Comparison of ENCODE assay signal across 1 cellular context in the genomic region with DNA sequence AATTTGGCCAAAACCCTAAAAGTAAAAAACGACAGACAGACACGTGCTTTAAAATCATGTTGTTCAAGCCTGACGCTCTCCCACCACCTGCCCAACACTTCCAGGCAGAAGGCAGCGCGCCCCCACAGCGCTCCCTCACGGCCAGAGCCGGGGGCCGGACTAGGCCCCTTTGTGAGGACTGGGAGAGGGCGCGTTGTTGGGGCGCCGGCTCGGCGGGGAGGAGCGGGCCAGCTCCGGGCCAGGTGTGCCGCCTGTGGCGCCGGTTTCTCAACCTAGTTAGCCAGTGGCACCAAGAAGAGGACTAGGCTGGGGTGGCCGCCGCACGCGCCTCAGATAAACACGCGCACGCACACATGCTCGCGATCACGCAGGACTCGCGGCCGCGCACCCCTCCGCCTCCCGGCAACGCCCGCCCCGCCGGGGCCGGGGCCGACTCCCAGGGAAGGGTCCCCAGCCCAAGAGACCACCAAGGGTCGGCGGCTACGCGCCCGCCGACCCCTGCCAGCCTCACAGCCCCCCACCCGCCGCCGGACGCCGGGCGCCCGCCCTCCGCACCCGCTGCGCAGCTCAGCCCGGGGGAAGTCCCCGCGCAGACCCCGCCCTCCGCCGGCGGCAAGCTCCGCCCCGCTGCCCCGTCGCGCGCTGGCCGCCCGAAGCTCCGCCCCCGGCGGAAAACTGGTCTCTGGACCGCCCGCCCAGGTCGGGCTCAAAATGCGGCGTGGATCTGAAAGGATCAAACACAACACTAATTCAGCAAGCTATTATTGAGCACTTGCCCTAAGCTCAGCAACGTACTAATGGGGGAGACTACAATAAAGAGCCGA.
A peak's percentile ranks its signal among the peaks of the same experiment; 100 is the strongest.
TF ChIP-seq lines count a peak whose summit lies in the region.

A gene (minus strand): TSS at position 584 of the 824 bp plus-strand sequence.

TF ChIP-seq in GM12878, 131 proteins besides CTCF, POLR2A, EP300 and RAD21 (continued from another document):
- TF ChIP-seq RFX5 (IDR thresholded peaks at IDR 0.05; ENCODE audit: low read depth, low read length) (no peak), SREBF1 (IDR thresholded peaks at IDR 0.05; ENCODE audit: low read length) (no peak), LARP7 (IDR thresholded peaks at IDR 0.05) (no peak), POU2F2 (IDR thresholded peaks at IDR 0.05; ENCODE audit: borderline replicate concordance, low read depth, low read length) (no peak; the same call in 2 of the 3 replicates), TCF3 (IDR thresholded peaks at IDR 0.05; ENCODE audit: borderline replicate concordance, insufficient read depth, low read depth, low read length) (no peak), RBBP5 (conservative IDR thresholded peaks at IDR 0.05) (no peak), TAF1 (IDR thresholded peaks at IDR 0.05; ENCODE audit: borderline replicate concordance, low read depth, low read length) (peak; percentile 56; the same call in 1 of the 2 replicates), SMAD5 (IDR thresholded peaks at IDR 0.05; ENCODE audit: low read depth) (no peak), SMC3 (IDR thresholded peaks at IDR 0.05; ENCODE audit: borderline replicate concordance, low read length) (peak; percentile 17; the same call in 1 of the 2 replicates), TARDBP (IDR thresholded peaks at IDR 0.05; ENCODE audit: borderline replicate concordance) (no peak), NR2C1 (IDR thresholded peaks at IDR 0.05) (no peak), BCL11A (IDR thresholded peaks at IDR 0.05; ENCODE audit: low read depth, low read length) (no peak), TBL1XR1 (IDR thresholded peaks at IDR 0.05; ENCODE audit: low read depth, low read length) (no peak), STAT1 (conservative IDR thresholded peaks at IDR 0.05) (0 out of 2 replicates have a peak, but pooled peaks have one; percentile 50), BMI1 (IDR thresholded peaks at IDR 0.05; ENCODE audit: borderline replicate concordance) (no peak), FOXK2 (IDR thresholded peaks at IDR 0.05) (no peak), KAT2A (conservative IDR thresholded peaks at IDR 0.05; ENCODE audit: control insufficient read depth, low read depth, low read length) (no peak), TCF12 (IDR thresholded peaks at IDR 0.05; ENCODE audit: low read depth, low read length) (0 out of 2 replicates have a peak, but pooled peaks have one; percentile 17)
- TF ChIP-seq, protein P1, sequence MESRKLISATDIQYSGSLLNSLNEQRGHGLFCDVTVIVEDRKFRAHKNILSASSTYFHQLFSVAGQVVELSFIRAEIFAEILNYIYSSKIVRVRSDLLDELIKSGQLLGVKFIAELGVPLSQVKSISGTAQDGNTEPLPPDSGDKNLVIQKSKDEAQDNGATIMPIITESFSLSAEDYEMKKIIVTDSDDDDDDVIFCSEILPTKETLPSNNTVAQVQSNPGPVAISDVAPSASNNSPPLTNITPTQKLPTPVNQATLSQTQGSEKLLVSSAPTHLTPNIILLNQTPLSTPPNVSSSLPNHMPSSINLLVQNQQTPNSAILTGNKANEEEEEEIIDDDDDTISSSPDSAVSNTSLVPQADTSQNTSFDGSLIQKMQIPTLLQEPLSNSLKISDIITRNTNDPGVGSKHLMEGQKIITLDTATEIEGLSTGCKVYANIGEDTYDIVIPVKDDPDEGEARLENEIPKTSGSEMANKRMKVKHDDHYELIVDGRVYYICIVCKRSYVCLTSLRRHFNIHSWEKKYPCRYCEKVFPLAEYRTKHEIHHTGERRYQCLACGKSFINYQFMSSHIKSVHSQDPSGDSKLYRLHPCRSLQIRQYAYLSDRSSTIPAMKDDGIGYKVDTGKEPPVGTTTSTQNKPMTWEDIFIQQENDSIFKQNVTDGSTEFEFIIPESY (IDR thresholded peaks at IDR 0.05): no peak
- TF ChIP-seq, protein P2, sequence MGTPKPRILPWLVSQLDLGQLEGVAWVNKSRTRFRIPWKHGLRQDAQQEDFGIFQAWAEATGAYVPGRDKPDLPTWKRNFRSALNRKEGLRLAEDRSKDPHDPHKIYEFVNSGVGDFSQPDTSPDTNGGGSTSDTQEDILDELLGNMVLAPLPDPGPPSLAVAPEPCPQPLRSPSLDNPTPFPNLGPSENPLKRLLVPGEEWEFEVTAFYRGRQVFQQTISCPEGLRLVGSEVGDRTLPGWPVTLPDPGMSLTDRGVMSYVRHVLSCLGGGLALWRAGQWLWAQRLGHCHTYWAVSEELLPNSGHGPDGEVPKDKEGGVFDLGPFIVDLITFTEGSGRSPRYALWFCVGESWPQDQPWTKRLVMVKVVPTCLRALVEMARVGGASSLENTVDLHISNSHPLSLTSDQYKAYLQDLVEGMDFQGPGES (IDR thresholded peaks at IDR 0.05): no peak
- TF ChIP-seq, protein P3, sequence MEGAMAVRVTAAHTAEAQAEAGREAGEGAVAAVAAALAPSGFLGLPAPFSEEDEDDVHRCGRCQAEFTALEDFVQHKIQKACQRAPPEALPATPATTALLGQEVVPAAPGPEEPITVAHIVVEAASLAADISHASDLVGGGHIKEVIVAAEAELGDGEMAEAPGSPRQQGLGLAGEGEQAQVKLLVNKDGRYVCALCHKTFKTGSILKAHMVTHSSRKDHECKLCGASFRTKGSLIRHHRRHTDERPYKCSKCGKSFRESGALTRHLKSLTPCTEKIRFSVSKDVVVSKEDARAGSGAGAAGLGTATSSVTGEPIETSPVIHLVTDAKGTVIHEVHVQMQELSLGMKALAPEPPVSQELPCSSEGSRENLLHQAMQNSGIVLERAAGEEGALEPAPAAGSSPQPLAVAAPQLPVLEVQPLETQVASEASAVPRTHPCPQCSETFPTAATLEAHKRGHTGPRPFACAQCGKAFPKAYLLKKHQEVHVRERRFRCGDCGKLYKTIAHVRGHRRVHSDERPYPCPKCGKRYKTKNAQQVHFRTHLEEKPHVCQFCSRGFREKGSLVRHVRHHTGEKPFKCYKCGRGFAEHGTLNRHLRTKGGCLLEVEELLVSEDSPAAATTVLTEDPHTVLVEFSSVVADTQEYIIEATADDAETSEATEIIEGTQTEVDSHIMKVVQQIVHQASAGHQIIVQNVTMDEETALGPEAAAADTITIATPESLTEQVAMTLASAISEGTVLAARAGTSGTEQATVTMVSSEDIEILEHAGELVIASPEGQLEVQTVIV (IDR thresholded peaks at IDR 0.05; ENCODE audit: borderline replicate concordance, partially characterized antibody): no peak
- TF ChIP-seq, protein P4, sequence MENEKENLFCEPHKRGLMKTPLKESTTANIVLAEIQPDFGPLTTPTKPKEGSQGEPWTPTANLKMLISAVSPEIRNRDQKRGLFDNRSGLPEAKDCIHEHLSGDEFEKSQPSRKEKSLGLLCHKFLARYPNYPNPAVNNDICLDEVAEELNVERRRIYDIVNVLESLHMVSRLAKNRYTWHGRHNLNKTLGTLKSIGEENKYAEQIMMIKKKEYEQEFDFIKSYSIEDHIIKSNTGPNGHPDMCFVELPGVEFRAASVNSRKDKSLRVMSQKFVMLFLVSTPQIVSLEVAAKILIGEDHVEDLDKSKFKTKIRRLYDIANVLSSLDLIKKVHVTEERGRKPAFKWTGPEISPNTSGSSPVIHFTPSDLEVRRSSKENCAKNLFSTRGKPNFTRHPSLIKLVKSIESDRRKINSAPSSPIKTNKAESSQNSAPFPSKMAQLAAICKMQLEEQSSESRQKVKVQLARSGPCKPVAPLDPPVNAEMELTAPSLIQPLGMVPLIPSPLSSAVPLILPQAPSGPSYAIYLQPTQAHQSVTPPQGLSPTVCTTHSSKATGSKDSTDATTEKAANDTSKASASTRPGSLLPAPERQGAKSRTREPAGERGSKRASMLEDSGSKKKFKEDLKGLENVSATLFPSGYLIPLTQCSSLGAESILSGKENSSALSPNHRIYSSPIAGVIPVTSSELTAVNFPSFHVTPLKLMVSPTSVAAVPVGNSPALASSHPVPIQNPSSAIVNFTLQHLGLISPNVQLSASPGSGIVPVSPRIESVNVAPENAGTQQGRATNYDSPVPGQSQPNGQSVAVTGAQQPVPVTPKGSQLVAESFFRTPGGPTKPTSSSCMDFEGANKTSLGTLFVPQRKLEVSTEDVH (IDR thresholded peaks at IDR 0.05; ENCODE audit: low read depth, partially characterized antibody): no peak
TF ChIP-seq in GM12878: peak in this region for 36.
